10 cellular contexts compared by ENCODE assay signal in the genomic region with DNA sequence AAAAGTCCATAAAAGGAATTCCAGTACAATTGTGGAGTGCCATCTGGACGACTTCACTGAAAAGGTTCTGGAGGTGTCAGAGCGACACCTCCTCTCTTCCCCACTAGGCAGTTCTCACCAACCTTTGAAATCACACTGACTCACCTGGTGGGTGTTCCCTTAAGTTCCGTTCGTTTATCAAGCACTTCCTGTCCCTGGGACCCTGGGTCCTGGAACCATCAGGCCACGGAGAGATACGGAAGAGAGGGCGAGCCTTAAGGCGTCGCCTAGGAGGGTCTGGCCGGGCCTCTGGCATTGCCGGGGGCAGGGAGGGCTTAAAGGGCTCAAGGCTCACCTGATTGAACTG. TPM values are rescaled to one million over a fixed set of nuclear protein-coding genes. Genes with fewer than 3 reads are reported as not detected.
DNase-seq lines count a peak whose midpoint lies in the region; ATAC-seq and TF ChIP-seq lines count a peak whose summit lies in the region.
"Had no signal": no experiment of that assay in that cellular context is flagged by ENCODE, and none has a peak within 500 bp of the region (broad histone marks: within the 10 kb centered on the region; RNA-seq: fewer than 3 reads in every experiment).

No MANE protein-coding gene starts in this region.

- no peaks in the 10 kb centered on the region for H3K36me3 Mint-ChIP-seq in CD4-positive, alpha-beta memory T cell

- H3K4me1 Mint-ChIP-seq in CD4-positive, alpha-beta memory T cell, result peaks cover 0 to 18% (median 9%) of the 10 kb centered on the region in 4 donors

- 0 out of 2 replicates have a peak, but pooled peaks cover 2% of the 10 kb centered on the region for H3K9me3 ChIP-seq in HUES64 (ENCODE audit: insufficient read depth, low read depth, low read length)
- H3K9me3 ChIP-seq in testis, result no peaks in the 10 kb centered on the region
- H3K9me3 ChIP-seq in CD4-positive, alpha-beta memory T cell (ENCODE audit: control insufficient read depth in 1 of 2, low read length in 2 of 2), result no peaks in the 10 kb centered on the region

- H3K27ac ChIP-seq in HUES64 (ENCODE audit: low read depth, low read length) (0 out of 2 replicates have a peak overlapping the region, but pooled peaks have one; percentile 74), caudate nucleus (ENCODE audit: low read depth, low read length) (peak overlapping the region; percentile 65), testis (peak overlapping the region in 1 of 2 donors; percentile 38)
- H3K27ac ChIP-seq in CD4-positive, alpha-beta memory T cell (ENCODE audit: low read depth, low read length), result no peak overlapping the region

- no peaks in the 10 kb centered on the region for H3K27me3 ChIP-seq in HUES64 (ENCODE audit: insufficient read depth, low read length)
- H3K27me3 ChIP-seq in testis, result no peaks in the 10 kb centered on the region
- no peaks in the 10 kb centered on the region for H3K27me3 ChIP-seq in CD4-positive, alpha-beta memory T cell (ENCODE audit: insufficient read depth, low read length)

- WGBS in HUES64, result 58% methylated on average over 11 of the region's 11 CpGs
- 23 to 28% methylated on average over 10 to 11 of the region's 11 CpGs for WGBS in testis, 2 donors

- H3K9me3 Mint-ChIP-seq in CD4-positive, alpha-beta memory T cell, result peaks cover 0 to 6% (median 4%) of the 10 kb centered on the region in 8 donors

- H3K4me1 ChIP-seq in HUES64 (ENCODE audit: insufficient read depth, low read length), result peaks cover 22% of the 10 kb centered on the region
- no peaks in the 10 kb centered on the region for H3K4me1 ChIP-seq in testis
- H3K4me1 ChIP-seq in CD4-positive, alpha-beta memory T cell (ENCODE audit: insufficient read depth, low read length), result no peaks in the 10 kb centered on the region

- intact Hi-C loops in testis (cut with DNase I; ENCODE audit: low total_unique reads), result no loop called here
- intact Hi-C loops in CD4-positive, alpha-beta memory T cell (cut with micrococcal nuclease), result no loop called here

- TF ChIP-seq CTCF in testis (IDR thresholded peaks at IDR 0.05), result no peak

- peaks cover 3 to 4% of the 10 kb centered on the region in 2 donors for H3K27me3 Mint-ChIP-seq in CD4-positive, alpha-beta memory T cell

- TF ChIP-seq POLR2A in testis (IDR thresholded peaks at IDR 0.05), result no peak

- H3K36me3 ChIP-seq in HUES64 (ENCODE audit: insufficient read depth, low read length) (no peaks in the 10 kb centered on the region), testis (ENCODE audit: low read depth, missing control alignments) (no peaks in the 10 kb centered on the region)
- no peaks in the 10 kb centered on the region for H3K36me3 ChIP-seq in CD4-positive, alpha-beta memory T cell (ENCODE audit: insufficient read depth, low read length)

- DNase-seq in caudate nucleus (lab: John Stamatoyannopoulos, UW) (peak in 14 of 61 donors; percentile 0 to 57 (median 22)), kidney glomerular epithelial cell (lab: John Stamatoyannopoulos, UW) (peak; percentile 5), testis (peak; percentile 16), SKM-1 (lab: John Stamatoyannopoulos, UW; ENCODE audit: unreplicated experiment) (no peak)
- DNase-seq in CD4-positive, alpha-beta memory T cell, result no peak
- DNase-seq: NCI-H2171 had no signal

- CTCF ChIA-PET in CD4-positive, alpha-beta memory T cell (lab: Charles Lee; ENCODE audit: partially characterized antibody), result no interaction called here

- no peak for ATAC-seq in HG03520 (IDR thresholded peaks at IDR 0.05; ENCODE audit: unreplicated experiment)

- H3K27ac Mint-ChIP-seq in CD4-positive, alpha-beta memory T cell, result no peak overlapping the region

- H3K4me3 ChIP-seq in HUES64 (ENCODE audit: low read length) (peak overlapping the region; percentile 76), testis (peak overlapping the region; percentile 46 to 60)
- H3K4me3 ChIP-seq in CD4-positive, alpha-beta memory T cell (ENCODE audit: low read length in 2 of 2), result no peak overlapping the region

- peak overlapping the region; percentile 75; the same call in 1 of the 2 replicates for H3K9ac ChIP-seq in HUES64 (ENCODE audit: low read depth, low read length)

- POLR2A ChIA-PET in CD4-positive, alpha-beta memory T cell (lab: Charles Lee; ENCODE audit: partially characterized antibody), result no interaction called here

- no peak overlapping the region for H3K4me3 Mint-ChIP-seq in CD4-positive, alpha-beta memory T cell
- H3K4me3 Mint-ChIP-seq: central memory CD8-positive, alpha-beta T cell had no signal

RNA-seq across cellular contexts. Expression of a gene that starts 0.3 kb away (rescaled TPM):
- polyA plus RNA-seq in HUES64 (2013, experiment 1 of 2), result 0.65 TPM
- 0.38 TPM for polyA plus RNA-seq in HUES64 (2013, experiment 2 of 2)
- 10 to 100 TPM; 34.6 to 95.7 TPM for total RNA-seq in testis
- polyA plus RNA-seq in testis (ENCODE audit: insufficient read depth, low read depth, low replicate concordance), result 38.7 TPM
- not detected for total RNA-seq in CD4-positive, alpha-beta memory T cell
- not detected for polyA plus RNA-seq in CD4-positive, alpha-beta memory T cell
- total RNA-seq: pulmonary artery endothelial cell had no signal

Comparison
In these comparisons a context has a peak if more than half of its experiments do, and no peak if none do; other contexts are left out.
1. H3K4me3 ChIP-seq: peak in HUES64 (single experiment) and testis (2 of 2); none in CD4-positive, alpha-beta memory T cell (0 of 2).
2. DNase-seq: peak in kidney glomerular epithelial cell (single experiment) and testis (single experiment); none in SKM-1 (single experiment) and CD4-positive, alpha-beta memory T cell (0 of 5).
3. RNA of a gene that starts 0.3 kb away (total RNA-seq): 34.6 to 95.7 TPM in testis; not detected in CD4-positive, alpha-beta memory T cell; every median in the first group is over 10 times any median in the second.